Comparison of ENCODE assay signal across 1 cellular context in genomic region chr14:74656964-74657363, GRCh38.
TF ChIP-seq lines count a peak whose summit lies in the region.

No MANE protein-coding gene starts in this region.

TF ChIP-seq in endothelial cell of umbilical vein, 7 proteins besides CTCF, POLR2A, EP300 and RAD21:
- no peak for TF ChIP-seq JUN (IDR thresholded peaks at IDR 0.05; ENCODE audit: borderline replicate concordance, insufficient read depth, insufficient read length, low read depth)
- TF ChIP-seq MYC (IDR thresholded peaks at IDR 0.05; ENCODE audit: low read depth, low read length): no peak
- no peak for TF ChIP-seq EZH2 (IDR thresholded peaks at IDR 0.05; ENCODE audit: borderline replicate concordance, low read depth, low read length, severe bottlenecking)
- no peak for TF ChIP-seq POLR2AphosphoS5 (IDR thresholded peaks at IDR 0.05; ENCODE audit: insufficient read depth, low read depth, low read length)
- TF ChIP-seq FOS (IDR thresholded peaks at IDR 0.05; ENCODE audit: borderline replicate concordance, insufficient read depth, low read length): no peak
- TF ChIP-seq GATA2 (IDR thresholded peaks at IDR 0.05; ENCODE audit: insufficient read depth, insufficient read length, low read depth, low read length): no peak
- TF ChIP-seq, protein P1, sequence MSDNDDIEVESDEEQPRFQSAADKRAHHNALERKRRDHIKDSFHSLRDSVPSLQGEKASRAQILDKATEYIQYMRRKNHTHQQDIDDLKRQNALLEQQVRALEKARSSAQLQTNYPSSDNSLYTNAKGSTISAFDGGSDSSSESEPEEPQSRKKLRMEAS (IDR thresholded peaks at IDR 0.05; ENCODE audit: insufficient read depth, insufficient read length): no peak
TF ChIP-seq in endothelial cell of umbilical vein: peak in this region for 0.
